ENCODE assay signal across 12 cellular contexts in the genomic region with DNA sequence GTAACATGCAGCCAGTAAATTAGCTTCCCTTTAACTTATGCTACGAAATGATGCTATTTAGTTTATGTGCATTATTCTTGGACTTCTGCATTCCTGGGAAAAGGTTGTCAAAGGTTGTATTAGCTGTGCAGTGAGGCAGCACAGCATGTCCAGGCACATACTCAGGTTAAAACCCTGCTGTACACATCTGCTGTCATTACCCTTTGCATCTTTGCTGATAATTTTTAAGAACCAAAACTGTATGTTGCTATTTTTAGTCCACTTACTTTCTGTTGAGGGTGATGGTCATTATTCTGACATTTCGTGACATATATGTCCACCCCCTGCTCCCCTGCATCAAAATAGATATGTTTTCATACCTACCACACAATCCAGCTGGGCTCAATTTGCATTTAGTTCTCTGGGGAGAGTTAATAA.
DNase-seq lines count a peak whose midpoint lies in the region; ATAC-seq and TF ChIP-seq lines count a peak whose summit lies in the region.
"Had no signal": no experiment of that assay in that cellular context is flagged by ENCODE, and none has a peak within 500 bp of the region (broad histone marks: within the 10 kb centered on the region; RNA-seq: fewer than 3 reads in every experiment).

No MANE protein-coding gene starts in this region.

- TF ChIP-seq CTCF in stomach (IDR thresholded peaks at IDR 0.05) = no peak

- 51 to 73% (median 70%) methylated on average over 2 of the region's 2 CpGs for WGBS in stomach, 5 donors

- H3K27ac ChIP-seq in stomach = no peak overlapping the region
- H3K27ac ChIP-seq: colonic mucosa had no signal

- intact Hi-C loops in stomach (cut with DNase I; ENCODE audit: low total_unique reads) = no loop called here

- peaks cover 0 to 4% of the 10 kb centered on the region in 2 donors for H3K36me3 Mint-ChIP-seq in stimulated activated naive B cell treated with anti-CD40 and anti-IgM and Interleukin-4, amounts not matched to agents 10 μg/mL and 1 μg/mL and 100 μg/mL, for 72 hours
- H3K36me3 Mint-ChIP-seq: type B pancreatic cell had no signal

- H3K4me1 ChIP-seq in stomach = no peaks in the 10 kb centered on the region
- H3K4me1 ChIP-seq: colonic mucosa had no signal

- H3K9me3 Mint-ChIP-seq in stimulated activated naive B cell treated with anti-CD40 and anti-IgM and Interleukin-4, amounts not matched to agents 10 μg/mL and 1 μg/mL and 100 μg/mL, for 72 hours = peaks cover 0 to 2% of the 10 kb centered on the region in 2 donors
- H3K9me3 Mint-ChIP-seq: type B pancreatic cell had no signal

- no peak for TF ChIP-seq EP300 in stomach (IDR thresholded peaks at IDR 0.05)

- ATAC-seq in HG02759 (IDR thresholded peaks at IDR 0.05; ENCODE audit: unreplicated experiment) (peak; percentile 87), HG03521 (IDR thresholded peaks at IDR 0.05; ENCODE audit: unreplicated experiment) (peak; percentile 81)
- ATAC-seq in stimulated activated naive B cell treated with anti-CD40 and anti-IgM and Interleukin-4, amounts not matched to agents 10 μg/mL and 1 μg/mL and 100 μg/mL, for 72 hours (replicated peaks) = peak; percentile 89 to 90

- H3K27me3 ChIP-seq in stomach = no peaks in the 10 kb centered on the region
- H3K27me3 ChIP-seq: colonic mucosa had no signal

- TF ChIP-seq POLR2A in stomach (IDR thresholded peaks at IDR 0.05) = no peak

- H3K27me3 Mint-ChIP-seq in stimulated activated naive B cell treated with anti-CD40 and anti-IgM and Interleukin-4, amounts not matched to agents 10 μg/mL and 1 μg/mL and 100 μg/mL, for 72 hours = peaks cover 0 to 4% of the 10 kb centered on the region in 2 donors
- H3K27me3 Mint-ChIP-seq: type B pancreatic cell had no signal

- H3K27ac Mint-ChIP-seq in stimulated activated naive B cell treated with anti-CD40 and anti-IgM and Interleukin-4, amounts not matched to agents 10 μg/mL and 1 μg/mL and 100 μg/mL, for 72 hours = peak overlapping the region; percentile 0
- H3K27ac Mint-ChIP-seq: type B pancreatic cell had no signal

- no peak overlapping the region for H3K4me3 ChIP-seq in stomach
- H3K4me3 ChIP-seq: colonic mucosa had no signal

- peaks cover 29 to 70% of the 10 kb centered on the region in 2 donors for H3K4me1 Mint-ChIP-seq in stimulated activated naive B cell treated with anti-CD40 and anti-IgM and Interleukin-4, amounts not matched to agents 10 μg/mL and 1 μg/mL and 100 μg/mL, for 72 hours

- DNase-seq in NCI-H2171 treated with DMSO at 0.1 percent for 48 hours (lab: John Stamatoyannopoulos, UW) (peak; percentile 80), NCI-H2171 (lab: John Stamatoyannopoulos, UW) (no peak), stomach (no peak), NCI-H2196 treated with DMSO at 0.1 percent for 48 hours (lab: John Stamatoyannopoulos, UW; ENCODE audit: unreplicated experiment) (no peak), NK-92 (lab: John Stamatoyannopoulos, UW; ENCODE audit: unreplicated experiment) (no peak)
- peak; percentile 37 for DNase-seq in stimulated activated naive B cell treated with anti-CD40 and anti-IgM and Interleukin-4, amounts not matched to agents 10 μg/mL and 1 μg/mL and 100 μg/mL, for 72 hours
- DNase-seq: colonic mucosa, hypothalamus, T-helper 9 cell had no signal

- no peaks in the 10 kb centered on the region for H3K9me3 ChIP-seq in stomach
- H3K9me3 ChIP-seq: colonic mucosa had no signal

- no peaks in the 10 kb centered on the region for H3K36me3 ChIP-seq in stomach
- H3K36me3 ChIP-seq: colonic mucosa had no signal

- H3K4me3 Mint-ChIP-seq in stimulated activated naive B cell treated with anti-CD40 and anti-IgM and Interleukin-4, amounts not matched to agents 10 μg/mL and 1 μg/mL and 100 μg/mL, for 72 hours = no peak overlapping the region
- H3K4me3 Mint-ChIP-seq: type B pancreatic cell had no signal

Comparison
In these comparisons a context has a peak if more than half of its experiments do, and no peak if none do; other contexts are left out.
1. DNase-seq: peak in NCI-H2171 treated with DMSO at 0.1 percent for 48 hours (single experiment) and stimulated activated naive B cell treated with anti-CD40 and anti-IgM and Interleukin-4, amounts not matched to agents 10 μg/mL and 1 μg/mL and 100 μg/mL, for 72 hours (single experiment); none in NCI-H2171 (single experiment), stomach (single experiment), NCI-H2196 treated with DMSO at 0.1 percent for 48 hours (single experiment) and NK-92 (single experiment).
2. Peak in every context shown above with its lines, with median percentiles within 50 percentile points of each other: ATAC-seq.